ENCODE assay signal across 15 cellular contexts in genomic region chr1:46614604-46614984, GRCh38. TPM values are rescaled to one million over a fixed set of nuclear protein-coding genes. Genes with fewer than 3 reads are reported as not detected.
DNase-seq lines count a peak whose midpoint lies in the region; ATAC-seq, FAIRE-seq and TF ChIP-seq lines count a peak whose summit lies in the region.
"Had no signal": no experiment of that assay in that cellular context is flagged by ENCODE, and none has a peak within 500 bp of the region (broad histone marks: within the 10 kb centered on the region; RNA-seq: fewer than 3 reads in every experiment).

No MANE protein-coding gene starts in this region.

- H2BK120ac ChIP-seq in IMR-90 (ENCODE audit: low read depth, low read length), result no peak overlapping the region

- peak overlapping the region; percentile 88 for H3K4me3 Mint-ChIP-seq in activated CD4-positive, alpha-beta memory T cell treated with anti-CD3 and anti-CD28 coated beads, Interleukin-2, amount 10 ng/mL, durations not matched to agents 7 days and 5 days

- no peak overlapping the region for H4K91ac ChIP-seq in IMR-90 (ENCODE audit: insufficient read depth, low read depth, low read length)

- H3K27ac ChIP-seq in IMR-90 (ENCODE audit: insufficient read depth, low read length) (no peak overlapping the region), skin epidermis (peak overlapping the region in 11 of 21 experiments; percentile 5 to 94 (median 36))
- H3K27ac ChIP-seq: SK-N-MC had no signal

- DNase-seq in IMR-90, result no peak
- no peak for DNase-seq in activated CD4-positive, alpha-beta memory T cell treated with anti-CD3 and anti-CD28 coated beads, Interleukin-2, amount 10 ng/mL, durations not matched to agents 7 days and 5 days
- DNase-seq in left lobe of liver (ENCODE audit: low spot score), result no peak
- no peak for DNase-seq in mucosa of gallbladder (ENCODE audit: low spot score)
- no peak for DNase-seq in urothelium cell line (ENCODE audit: low spot score)
- DNase-seq in HCEC 1CT, result no peak
- DNase-seq: activated CD4-positive, alpha-beta T cell treated with anti-CD3 and anti-CD28 coated beads for 36 hours; adrenal gland; effector memory CD4-positive, alpha-beta T cell; NCI-H1105 had no signal

- no peak for TF ChIP-seq RAD21 in IMR-90 (IDR thresholded peaks at IDR 0.05; ENCODE audit: low read length)

- H3K4me1 Mint-ChIP-seq in activated CD4-positive, alpha-beta memory T cell treated with anti-CD3 and anti-CD28 coated beads, Interleukin-2, amount 10 ng/mL, durations not matched to agents 7 days and 5 days, result peaks cover 81% of the 10 kb centered on the region

- H3K9me3 Mint-ChIP-seq in activated CD4-positive, alpha-beta memory T cell treated with anti-CD3 and anti-CD28 coated beads, Interleukin-2, amount 10 ng/mL, durations not matched to agents 7 days and 5 days, result no peaks in the 10 kb centered on the region
- H3K9me3 Mint-ChIP-seq: mesothelial cell of epicardium had no signal

- no peaks in the 10 kb centered on the region for H3K9me3 ChIP-seq in IMR-90 (ENCODE audit: control insufficient read depth, insufficient read depth, low read length)
- H3K9me3 ChIP-seq: adrenal gland had no signal

- POLR2A ChIA-PET in IMR-90 (lab: Charles Lee; ENCODE audit: unreplicated experiment), result interaction anchor here (1.8 kb wide), 1 partner anchor 11 kb away, joined by 4 read pairs; the partner anchor contains the start of gene MKNK1
- POLR2A ChIA-PET in activated CD4-positive, alpha-beta memory T cell treated with anti-CD3 and anti-CD28 coated beads, Interleukin-2, amount 10 ng/mL, durations not matched to agents 7 days and 5 days (lab: Charles Lee), result interaction anchor here (0.6 to 2.1 kb wide), 5 partner anchors 11 to 53 kb away, joined by 3 to 28 read pairs (median 8); partner anchors contain the start of genes ATPAF1 and MKNK1

- H3K27me3 Mint-ChIP-seq in activated CD4-positive, alpha-beta memory T cell treated with anti-CD3 and anti-CD28 coated beads, Interleukin-2, amount 10 ng/mL, durations not matched to agents 7 days and 5 days, result no peaks in the 10 kb centered on the region
- H3K27me3 Mint-ChIP-seq: activated CD4-positive, alpha-beta T cell treated with anti-CD3 and anti-CD28 coated beads for 36 hours had no signal

- H2BK5ac ChIP-seq in IMR-90 (ENCODE audit: low read depth, low read length, poor library complexity, severe bottlenecking), result no peak overlapping the region

- ATAC-seq in IMR-90 (ENCODE audit: low read depth) (no peak), left lobe of liver (peak; percentile 18), GM21576 (IDR thresholded peaks at IDR 0.05; ENCODE audit: unreplicated experiment) (no peak)

- no TSS peak for BruUV-seq in IMR-90 (replicated peaks; lab: Mats Ljungman, UMichigan)

- no peak overlapping the region for H4K5ac ChIP-seq in IMR-90 (ENCODE audit: low read depth, low read length)

- dilution Hi-C loops in IMR-90 (cut with HindIII; ENCODE audit: low sequenced_read_pairs, unreplicated experiment), result no loop called here

- no peak overlapping the region; the same call in 2 of the 3 replicates for H2BK15ac ChIP-seq in IMR-90 (ENCODE audit: low read depth, low read length)

- no peak overlapping the region for H3K23ac ChIP-seq in IMR-90 (ENCODE audit: low read depth, low read length)

- no peak for FAIRE-seq in urothelium cell line (lab: Jason Lieb, UNC)

- H3K36me3 Mint-ChIP-seq in activated CD4-positive, alpha-beta memory T cell treated with anti-CD3 and anti-CD28 coated beads, Interleukin-2, amount 10 ng/mL, durations not matched to agents 7 days and 5 days (ENCODE audit: low read depth), result peaks cover 34% of the 10 kb centered on the region

- no peak overlapping the region for H3K14ac ChIP-seq in IMR-90 (replicated peaks; ENCODE audit: low read depth, low read length)

- no peak overlapping the region for H3K27ac Mint-ChIP-seq in activated CD4-positive, alpha-beta memory T cell treated with anti-CD3 and anti-CD28 coated beads, Interleukin-2, amount 10 ng/mL, durations not matched to agents 7 days and 5 days
- H3K27ac Mint-ChIP-seq: mesothelial cell of epicardium had no signal

- no peak for TF ChIP-seq POLR2A in IMR-90 (IDR thresholded peaks at IDR 0.05; ENCODE audit: low read depth, low read length)

- CTCF ChIA-PET in IMR-90 (lab: Yijun Ruan, JAX), result interaction anchor here (1.4 kb wide), 1 partner anchor 17 kb away, joined by 6 read pairs; no protein-coding TSS in a partner anchor
- CTCF ChIA-PET in activated CD4-positive, alpha-beta memory T cell treated with anti-CD3 and anti-CD28 coated beads, Interleukin-2, amount 10 ng/mL, durations not matched to agents 7 days and 5 days (lab: Charles Lee), result interaction anchor here (4.9 kb wide), 1 partner anchor 11 kb away, joined by 32 read pairs; the partner anchor contains the start of gene MKNK1

- peaks cover 12% of the 10 kb centered on the region; the same call in 1 of the 2 replicates for H3K36me3 ChIP-seq in IMR-90 (ENCODE audit: control insufficient read depth, insufficient read depth, low read length)

- no peak overlapping the region for H3K4me2 ChIP-seq in IMR-90 (ENCODE audit: low read depth, low read length)

- no peak overlapping the region for H3K4me3 ChIP-seq in IMR-90 (ENCODE audit: insufficient read depth, low read depth, low read length)
- no peak overlapping the region for H3K4me3 ChIP-seq in skin epidermis
- H3K4me3 ChIP-seq: SK-N-MC had no signal

- H2AK9ac ChIP-seq in IMR-90 (replicated peaks; ENCODE audit: low read depth, low read length, poor library complexity), result peak overlapping the region; percentile 17

- WGBS in IMR-90 (ENCODE audit: extremely low coverage in 2 of 2, insufficient read length in 1 of 2), 2 experiments, result no CpG with 5 or more reads among the region's 2 CpGs

- H3K9ac ChIP-seq in IMR-90 (ENCODE audit: low read depth, low read length), result no peak overlapping the region

- H3K4ac ChIP-seq in IMR-90 (ENCODE audit: low read depth, low read length), result no peak overlapping the region

- H3K56ac ChIP-seq in IMR-90 (ENCODE audit: extremely low read depth, insufficient read depth, low read length), result no peak overlapping the region

- in situ Hi-C loops in IMR-90 (cut with MboI; ENCODE audit: low sequenced_read_pairs), result no loop called here

- TF ChIP-seq CTCF in IMR-90 (conservative IDR thresholded peaks at IDR 0.05; ENCODE audit: low read depth, low read length), result no peak

- H2BK20ac ChIP-seq in IMR-90 (ENCODE audit: low read depth, low read length), result no peak overlapping the region

- peaks cover 20% of the 10 kb centered on the region for H3K4me1 ChIP-seq in IMR-90 (ENCODE audit: control insufficient read depth, insufficient read depth, low read length)

- no peak overlapping the region for H2AK5ac ChIP-seq in IMR-90 (ENCODE audit: low read depth, low read length)

- no peak overlapping the region for H2AFZ ChIP-seq in IMR-90 (replicated peaks; ENCODE audit: low read length, poor library complexity)

- H3K79me1 ChIP-seq in IMR-90 (ENCODE audit: low read depth in 1 of 2, low read length in 2 of 2), result peaks cover 25 to 48% of the 10 kb centered on the region in 2 experiments

- H3K18ac ChIP-seq in IMR-90 (ENCODE audit: low read depth, low read length), result no peak overlapping the region

- no peak overlapping the region for H4K8ac ChIP-seq in IMR-90 (ENCODE audit: low read depth in 2 of 2, low read length in 2 of 2)

- peaks cover 23% of the 10 kb centered on the region for H3K9me1 ChIP-seq in IMR-90 (ENCODE audit: insufficient read depth, low read length)

- intact Hi-C loops in IMR-90 (cut with micrococcal nuclease), result no loop called here

- no peaks in the 10 kb centered on the region for H3K27me3 ChIP-seq in IMR-90 (ENCODE audit: control insufficient read depth, insufficient read depth, low read length)
- H3K27me3 ChIP-seq: adrenal gland had no signal

- H4K20me1 ChIP-seq in IMR-90 (ENCODE audit: insufficient read depth, low read length), result 0 out of 2 replicates have a peak, but pooled peaks cover 8% of the 10 kb centered on the region

TF ChIP-seq in IMR-90, 13 proteins besides CTCF, POLR2A, EP300 and RAD21 (continues in another document):
- no peak for TF ChIP-seq CEBPB (IDR thresholded peaks at IDR 0.05; ENCODE audit: low read depth, low read length)
- no peak for TF ChIP-seq MAZ (IDR thresholded peaks at IDR 0.05; ENCODE audit: borderline replicate concordance, low read depth, low read length)
- no peak for TF ChIP-seq SMC3 (IDR thresholded peaks at IDR 0.05; ENCODE audit: low read depth, low read length)
- TF ChIP-seq RCOR1 (IDR thresholded peaks at IDR 0.05; ENCODE audit: insufficient replicate concordance, low read length), result no peak
- no peak for TF ChIP-seq RFX5 (IDR thresholded peaks at IDR 0.05; ENCODE audit: low read depth, low read length)

RNA-seq across cellular contexts. Expression of gene MOB3C, which starts 2.0 kb away (rescaled TPM):
- total RNA-seq in IMR-90 (2012; rRNA removed) (6.4 and 7.3 TPM in 2 replicates), left lobe of liver (5.3 TPM), mucosa of gallbladder (12.8 TPM)
- 8.3 and 9.0 TPM in 2 replicates for polyA plus RNA-seq in IMR-90 (2012; rRNA removed)
- 7.2 and 9.7 TPM in 2 replicates for polyA plus RNA-seq in IMR-90 (2012; cell fraction: cytosol; rRNA removed)
- polyA plus RNA-seq in IMR-90 (2012; cell fraction: nucleus; rRNA removed; ENCODE audit: low replicate concordance), result 22.3 and 26.0 TPM in 2 replicates
- 10 to 100 TPM; 23.2 to 23.8 TPM for total RNA-seq in activated CD4-positive, alpha-beta memory T cell treated with anti-CD3 and anti-CD28 coated beads, Interleukin-2, amount 10 ng/mL, durations not matched to agents 7 days and 5 days

RNA-seq across cellular contexts. Expression of gene MKNK1, which starts 10.5 kb away (rescaled TPM):
- total RNA-seq in IMR-90 (2012; rRNA removed) (14.3 and 16.4 TPM in 2 replicates), left lobe of liver (18.9 TPM), mucosa of gallbladder (36.5 TPM)
- 32.9 and 35.2 TPM in 2 replicates for polyA plus RNA-seq in IMR-90 (2012; rRNA removed)
- polyA plus RNA-seq in IMR-90 (2012; cell fraction: cytosol; rRNA removed), result 19.1 and 20.7 TPM in 2 replicates
- polyA plus RNA-seq in IMR-90 (2012; cell fraction: nucleus; rRNA removed; ENCODE audit: low replicate concordance), result 196 and 231 TPM in 2 replicates
- 10 to 100 TPM; 81.5 to 83.7 TPM for total RNA-seq in activated CD4-positive, alpha-beta memory T cell treated with anti-CD3 and anti-CD28 coated beads, Interleukin-2, amount 10 ng/mL, durations not matched to agents 7 days and 5 days

RNA-seq across cellular contexts. Expression of gene ATPAF1, which starts 53.6 kb away (rescaled TPM):
- total RNA-seq in IMR-90 (2012; rRNA removed) (52.2 and 80.3 TPM in 2 replicates), left lobe of liver (43.0 TPM), mucosa of gallbladder (60.5 TPM)
- 45.4 and 55.5 TPM in 2 replicates for polyA plus RNA-seq in IMR-90 (2012; rRNA removed)
- 19.9 and 67.2 TPM in 2 replicates for polyA plus RNA-seq in IMR-90 (2012; cell fraction: cytosol; rRNA removed)
- polyA plus RNA-seq in IMR-90 (2012; cell fraction: nucleus; rRNA removed; ENCODE audit: low replicate concordance), result 8.4 and 36.0 TPM in 2 replicates
- total RNA-seq in activated CD4-positive, alpha-beta memory T cell treated with anti-CD3 and anti-CD28 coated beads, Interleukin-2, amount 10 ng/mL, durations not matched to agents 7 days and 5 days, result 10 to 100 TPM; 51.1 to 51.2 TPM

RNA-seq across cellular contexts. Expression of gene TEX38, which starts 57.1 kb away (rescaled TPM):
- not detected in 2 replicates for total RNA-seq in IMR-90 (2012; rRNA removed)
- not detected in 2 replicates for polyA plus RNA-seq in IMR-90 (2012; rRNA removed)
- not detected in 2 replicates for polyA plus RNA-seq in IMR-90 (2012; cell fraction: cytosol; rRNA removed)
- 0.23 TPM in 1 of 2 replicates, not detected in the other for polyA plus RNA-seq in IMR-90 (2012; cell fraction: nucleus; rRNA removed; ENCODE audit: low replicate concordance)
- total RNA-seq in activated CD4-positive, alpha-beta memory T cell treated with anti-CD3 and anti-CD28 coated beads, Interleukin-2, amount 10 ng/mL, durations not matched to agents 7 days and 5 days, result not detected
- not detected for total RNA-seq in left lobe of liver
- total RNA-seq in mucosa of gallbladder, result 0.35 TPM
- total RNA-seq: H4 had no signal
